In the genomic region with DNA sequence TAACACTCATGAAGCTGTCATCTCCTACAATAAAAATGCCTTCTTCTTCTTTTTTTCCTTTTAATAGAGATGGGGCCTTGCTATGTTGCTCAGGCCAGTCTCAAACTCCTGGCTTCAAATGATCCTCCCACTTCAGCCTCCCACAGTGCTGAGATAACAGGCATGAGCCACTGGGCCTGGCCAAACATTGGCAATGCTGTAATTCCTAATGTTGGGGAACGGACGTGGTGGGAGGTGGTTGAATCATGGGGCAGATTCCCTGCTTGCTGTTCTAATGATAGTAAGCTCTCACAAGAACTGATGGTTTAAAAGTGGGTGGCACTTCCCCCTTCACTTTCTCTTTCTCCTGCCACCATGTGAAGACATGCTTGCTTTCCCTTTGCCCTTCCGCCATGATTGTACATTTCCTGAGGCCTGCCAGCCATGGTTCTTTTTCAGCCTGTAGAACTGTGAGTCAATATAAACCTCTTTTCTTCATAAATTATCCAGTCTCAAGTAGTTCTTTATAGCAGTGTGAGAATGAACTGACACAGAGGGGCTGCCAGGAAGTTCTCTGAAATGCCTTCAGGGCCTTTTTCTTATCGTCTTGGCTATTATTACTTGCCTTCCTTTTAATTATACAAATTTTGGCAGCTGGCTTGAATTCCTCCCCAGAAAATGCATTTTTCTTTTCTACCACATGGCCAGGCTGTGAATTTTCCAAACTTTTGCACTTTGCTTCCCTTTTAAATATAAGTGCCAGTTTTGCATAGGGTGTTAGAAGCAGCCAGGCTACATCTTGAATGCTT, we compare ENCODE assay signal across 30 cellular contexts.
DNase-seq lines count a peak whose midpoint lies in the region; ATAC-seq and TF ChIP-seq lines count a peak whose summit lies in the region.
"Had no signal": no experiment of that assay in that cellular context is flagged by ENCODE, and none has a peak within 500 bp of the region (broad histone marks: within the 10 kb centered on the region; RNA-seq: fewer than 3 reads in every experiment).

No MANE protein-coding gene starts in this region.

- H3K27ac ChIP-seq in SK-N-MC (peak overlapping the region; percentile 73), upper lobe of right lung (no peak overlapping the region)
- H3K27ac ChIP-seq: A549, ascending aorta, esophagus squamous epithelium, neural progenitor cell, prostate gland had no signal

- no peak for ATAC-seq in natural killer cell
- ATAC-seq in natural killer cell treated with Interleukin-12 subunit alpha and Interleukin-12 subunit beta and Interleukin-15 and Interleukin-18, amount 100 ng/mL, for 72 hours = no peak
- ATAC-seq in upper lobe of right lung = peak; percentile 43
- ATAC-seq: A549, Panc1, sciatic nerve had no signal

- intact Hi-C loops in natural killer cell (cut with micrococcal nuclease) = no loop called here
- intact Hi-C loops in upper lobe of right lung (cut with DNase I) = no loop called here

- H3K36me3 Mint-ChIP-seq in natural killer cell = peaks cover 32% of the 10 kb centered on the region
- H3K36me3 Mint-ChIP-seq in natural killer cell treated with Interleukin-12 subunit alpha and Interleukin-12 subunit beta and Interleukin-15 and Interleukin-18, amount 100 ng/mL, for 72 hours = peaks cover 9% of the 10 kb centered on the region

- no peaks in the 10 kb centered on the region for H3K27me3 Mint-ChIP-seq in natural killer cell (ENCODE audit: low read depth in 2 of 2)
- no peaks in the 10 kb centered on the region for H3K27me3 Mint-ChIP-seq in natural killer cell treated with Interleukin-12 subunit alpha and Interleukin-12 subunit beta and Interleukin-15 and Interleukin-18, amount 100 ng/mL, for 72 hours
- H3K27me3 Mint-ChIP-seq: activated naive CD4-positive, alpha-beta T cell treated with anti-CD3 and anti-CD28 coated beads, Interleukin-2, amount 50 U/mL, for 24 hours; central memory CD8-positive, alpha-beta T cell; type B pancreatic cell had no signal

- no peak overlapping the region for H3K9ac ChIP-seq in SK-N-MC (ENCODE audit: insufficient read length)
- H3K9ac ChIP-seq: neural progenitor cell had no signal

- H3K4me1 ChIP-seq in upper lobe of right lung = no peaks in the 10 kb centered on the region
- H3K4me1 ChIP-seq: A549, ascending aorta, esophagus squamous epithelium, neural progenitor cell, prostate gland had no signal

- DNase-seq in natural killer cell (no peak), SK-N-MC (ENCODE audit: low read depth, low spot score) (peak; percentile 39), fibroblast of pulmonary artery (ENCODE audit: low read depth) (peak; percentile 36), upper lobe of right lung (no peak), foreskin fibroblast (no peak), NCI-H146 (lab: John Stamatoyannopoulos, UW) (no peak), cerebellar nuclear complex (lab: John Stamatoyannopoulos, UW) (no peak)
- no peak for DNase-seq in natural killer cell treated with Interleukin-12 subunit alpha and Interleukin-12 subunit beta and Interleukin-15 and Interleukin-18, amount 100 ng/mL, for 72 hours (ENCODE audit: low spot score)
- DNase-seq: activated CD4-positive, alpha-beta T cell treated with anti-CD3 and anti-CD28 coated beads, Interleukin-2, amount 50 U/mL, for 48 hours; activated CD4-positive, CD25-positive, alpha-beta regulatory T cell; activated CD8-positive, alpha-beta memory T cell treated with anti-CD3 and anti-CD28 coated beads, Interleukin-2, amount 50 U/mL, for 48 hours; esophagus squamous epithelium; islet precursor cell; Karpas-422; NCI-H1694 treated with DMSO at 0.1 percent for 48 hours; NCI-H69; SHP77 treated with DMSO at 0.1 percent for 48 hours; stimulated activated CD4-positive, alpha-beta T cell treated with anti-CD3 and anti-CD28 coated beads, Interleukin-4, amount 100 ng/mL, for 24 hours; substantia nigra had no signal

- H3K9me3 ChIP-seq in SK-N-MC (ENCODE audit: low read depth, low read length) (peaks cover 5% of the 10 kb centered on the region; the same call in 1 of the 2 replicates), upper lobe of right lung (no peaks in the 10 kb centered on the region)
- H3K9me3 ChIP-seq: A549, esophagus squamous epithelium, prostate gland had no signal

- H3K27me3 ChIP-seq in upper lobe of right lung = no peaks in the 10 kb centered on the region
- H3K27me3 ChIP-seq: ascending aorta, esophagus squamous epithelium, neural progenitor cell had no signal

- H3K4me1 Mint-ChIP-seq in natural killer cell = peaks cover 0 to 13% of the 10 kb centered on the region in 2 donors
- peaks cover 6 to 16% of the 10 kb centered on the region in 2 donors for H3K4me1 Mint-ChIP-seq in natural killer cell treated with Interleukin-12 subunit alpha and Interleukin-12 subunit beta and Interleukin-15 and Interleukin-18, amount 100 ng/mL, for 72 hours (ENCODE audit: low read depth in 2 of 2)
- H3K4me1 Mint-ChIP-seq: activated naive CD4-positive, alpha-beta T cell treated with anti-CD3 and anti-CD28 coated beads, Interleukin-2, amount 50 U/mL, for 24 hours; central memory CD8-positive, alpha-beta T cell; neural progenitor cell; stimulated activated effector memory CD8-positive, alpha-beta T cell treated with anti-CD3 and anti-CD28 coated beads, Interleukin-12 subunit alpha, Interleukin-12 subunit beta, amount 100 ng/mL, for 72 hours had no signal

- no peaks in the 10 kb centered on the region for H3K9me3 Mint-ChIP-seq in natural killer cell
- no peaks in the 10 kb centered on the region for H3K9me3 Mint-ChIP-seq in natural killer cell treated with Interleukin-12 subunit alpha and Interleukin-12 subunit beta and Interleukin-15 and Interleukin-18, amount 100 ng/mL, for 72 hours
- H3K9me3 Mint-ChIP-seq: activated naive CD4-positive, alpha-beta T cell treated with anti-CD3 and anti-CD28 coated beads, Interleukin-2, amount 50 U/mL, for 24 hours; central memory CD8-positive, alpha-beta T cell; neural progenitor cell had no signal

- H3K4me3 Mint-ChIP-seq in natural killer cell = no peak overlapping the region
- H3K4me3 Mint-ChIP-seq in natural killer cell treated with Interleukin-12 subunit alpha and Interleukin-12 subunit beta and Interleukin-15 and Interleukin-18, amount 100 ng/mL, for 72 hours = no peak overlapping the region
- H3K4me3 Mint-ChIP-seq: activated naive CD4-positive, alpha-beta T cell treated with anti-CD3 and anti-CD28 coated beads, Interleukin-2, amount 50 U/mL, for 24 hours; central memory CD8-positive, alpha-beta T cell; neural progenitor cell; stimulated activated effector memory CD8-positive, alpha-beta T cell treated with anti-CD3 and anti-CD28 coated beads, Interleukin-12 subunit alpha, Interleukin-12 subunit beta, amount 100 ng/mL, for 72 hours; type B pancreatic cell had no signal

- H3K4me3 ChIP-seq in SK-N-MC (0 out of 2 replicates have a peak overlapping the region, but pooled peaks have one; percentile 9), fibroblast of pulmonary artery (replicated peaks; ENCODE audit: low read depth, low read length) (no peak overlapping the region), upper lobe of right lung (no peak overlapping the region), foreskin fibroblast (ENCODE audit: low read depth in 1 of 2, low read length in 2 of 2) (no peak overlapping the region)
- H3K4me3 ChIP-seq: A549, ascending aorta, esophagus squamous epithelium, neural progenitor cell, prostate gland had no signal

- TF ChIP-seq CTCF in natural killer cell (IDR thresholded peaks at IDR 0.05) = no peak
- TF ChIP-seq CTCF in fibroblast of pulmonary artery (IDR thresholded peaks at IDR 0.05; ENCODE audit: low read length, missing control alignments) = no peak
- TF ChIP-seq CTCF in upper lobe of right lung (IDR thresholded peaks at IDR 0.05) = no peak
- no peak for TF ChIP-seq CTCF in foreskin fibroblast (IDR thresholded peaks at IDR 0.05; ENCODE audit: low read depth, low read length)

- peak overlapping the region; percentile 2 to 62 for H3K27ac Mint-ChIP-seq in natural killer cell
- no peak overlapping the region for H3K27ac Mint-ChIP-seq in natural killer cell treated with Interleukin-12 subunit alpha and Interleukin-12 subunit beta and Interleukin-15 and Interleukin-18, amount 100 ng/mL, for 72 hours
- H3K27ac Mint-ChIP-seq: activated naive CD4-positive, alpha-beta T cell treated with anti-CD3 and anti-CD28 coated beads, Interleukin-2, amount 50 U/mL, for 24 hours; activated T-helper 2 cell treated with anti-CD3 and anti-CD28 coated beads, Interferon-gamma antibody, Interleukin-2, Interleukin-4, amounts not matched to agents 10 μg/mL and 5 μg/mL and 100 μg/mL, durations not matched to agents 14 hours and 24 hours and 36 hours; neural progenitor cell; type B pancreatic cell had no signal

- H3K36me3 ChIP-seq in SK-N-MC (ENCODE audit: insufficient read depth, low read length) (peaks cover 47% of the 10 kb centered on the region), upper lobe of right lung (peaks cover 20% of the 10 kb centered on the region)
- H3K36me3 ChIP-seq: neural progenitor cell, prostate gland had no signal

Comparison
In these comparisons a context has a peak if more than half of its experiments do, and no peak if none do; other contexts are left out.
1. H3K27ac Mint-ChIP-seq: peak in natural killer cell (2 of 2); none in natural killer cell treated with Interleukin-12 subunit alpha and Interleukin-12 subunit beta and Interleukin-15 and Interleukin-18, amount 100 ng/mL, for 72 hours (0 of 2).
2. DNase-seq: peak in SK-N-MC (single experiment) and fibroblast of pulmonary artery (single experiment); none in natural killer cell (single experiment), natural killer cell treated with Interleukin-12 subunit alpha and Interleukin-12 subunit beta and Interleukin-15 and Interleukin-18, amount 100 ng/mL, for 72 hours (single experiment), upper lobe of right lung (single experiment), foreskin fibroblast (0 of 2), NCI-H146 (single experiment) and cerebellar nuclear complex (0 of 2).